10 cellular contexts compared by ENCODE assay signal in the genomic region with DNA sequence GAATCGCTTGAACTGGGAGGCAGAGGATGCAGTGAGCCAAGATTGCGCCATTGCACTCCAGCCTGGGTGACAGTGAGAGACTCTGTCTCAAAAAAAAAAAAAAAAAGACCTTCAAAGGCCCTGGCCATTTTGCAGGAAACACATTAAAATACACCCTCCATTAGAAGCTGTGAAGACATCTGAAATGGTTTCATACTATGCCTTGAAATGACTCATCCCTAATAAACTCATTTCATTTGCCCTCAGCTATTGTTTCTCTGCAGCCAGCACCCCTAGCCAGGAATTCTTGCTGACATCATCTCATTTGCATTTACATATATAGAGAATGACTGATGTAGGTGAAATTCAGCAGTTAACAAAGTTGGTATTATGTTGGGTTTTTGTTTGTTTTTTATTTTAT. TPM values are rescaled to one million over a fixed set of nuclear protein-coding genes. Genes with fewer than 3 reads are reported as not detected.
DNase-seq lines count a peak whose midpoint lies in the region; ATAC-seq, FAIRE-seq and TF ChIP-seq lines count a peak whose summit lies in the region.
"Had no signal": no experiment of that assay in that cellular context is flagged by ENCODE, and none has a peak within 500 bp of the region (broad histone marks: within the 10 kb centered on the region; RNA-seq: fewer than 3 reads in every experiment).

No MANE protein-coding gene starts in this region.

- H2BK120ac ChIP-seq in mesendoderm (ENCODE audit: low read depth, low read length), result no peak overlapping the region

- ATAC-seq in GM18867 (IDR thresholded peaks at IDR 0.05; ENCODE audit: unreplicated experiment), result no peak
- no peak for ATAC-seq in HG03097 (IDR thresholded peaks at IDR 0.05; ENCODE audit: low FRiP score, unreplicated experiment)

- H3K4me3 ChIP-seq in GM12865 (ENCODE audit: low read depth, low read length) (no peak overlapping the region), HUES6 (ENCODE audit: low read depth, low read length) (no peak overlapping the region), astrocyte (ENCODE audit: insufficient read depth, low read depth, low read length) (no peak overlapping the region), mesendoderm (ENCODE audit: low read length) (no peak overlapping the region)

- H3K23ac ChIP-seq in mesendoderm (ENCODE audit: low read length), result no peak overlapping the region

- H4K8ac ChIP-seq in mesendoderm (ENCODE audit: low read depth, low read length), result no peak overlapping the region

- no peak overlapping the region for H3K18ac ChIP-seq in mesendoderm (ENCODE audit: low read length)

- H3K27me3 ChIP-seq in HUES6 (ENCODE audit: control insufficient read depth, insufficient read depth, low read length) (no peaks in the 10 kb centered on the region), astrocyte (ENCODE audit: insufficient read depth, low read length) (no peaks in the 10 kb centered on the region), mesendoderm (ENCODE audit: insufficient read depth, low read length, poor library complexity) (no peaks in the 10 kb centered on the region)

- H3K9me3 Mint-ChIP-seq in astrocyte (ENCODE audit: unreplicated experiment), result no peaks in the 10 kb centered on the region

- no peak overlapping the region for H2BK5ac ChIP-seq in mesendoderm (ENCODE audit: low read length)

- H3K79me2 ChIP-seq in astrocyte (ENCODE audit: insufficient read depth, low read length) (no peaks in the 10 kb centered on the region), mesendoderm (ENCODE audit: control insufficient read depth, insufficient read depth, low read length) (no peaks in the 10 kb centered on the region)

- H2AK5ac ChIP-seq in mesendoderm (ENCODE audit: low read length), result no peak overlapping the region

- peak overlapping the region; percentile 84 for H3K27ac Mint-ChIP-seq in astrocyte (ENCODE audit: unreplicated experiment)

- no peak overlapping the region for H3K4me3 Mint-ChIP-seq in astrocyte (ENCODE audit: unreplicated experiment)

- H3K36me3 ChIP-seq in HUES6 (ENCODE audit: control insufficient read depth, insufficient read depth, low read length) (peaks cover 27% of the 10 kb centered on the region), astrocyte (ENCODE audit: insufficient read depth, low read length) (no peaks in the 10 kb centered on the region), mesendoderm (ENCODE audit: control insufficient read depth, insufficient read depth, low read length) (no peaks in the 10 kb centered on the region)

- no CpG with 5 or more reads among the region's 2 CpGs for WGBS in mesendoderm (ENCODE audit: extremely low coverage, insufficient coverage, low lambda C conversion rate)

- H3K27me3 Mint-ChIP-seq in astrocyte (ENCODE audit: low read depth, unreplicated experiment), result no peaks in the 10 kb centered on the region

- DNase-seq in GM12865 (ENCODE audit: low read depth) (peak; percentile 82), astrocyte (ENCODE audit: low read depth) (peak; percentile 95), mesendoderm (peak; percentile 92), HuH-7 (ENCODE audit: low spot score) (no peak), NCI-H2171 treated with DMSO at 0.1 percent for 48 hours (lab: John Stamatoyannopoulos, UW) (no peak)
- DNase-seq: activated effector memory CD4-positive, alpha-beta T cell treated with anti-CD3 and anti-CD28 coated beads, Interleukin-2, amount 50 U/mL, for 16 hours; stimulated activated CD4-positive, alpha-beta T cell treated with anti-CD3 and anti-CD28 coated beads, Interleukin-2, amount 100 ng/mL, for 48 hours had no signal

- H3K56ac ChIP-seq in mesendoderm (ENCODE audit: low read length), result no peak overlapping the region

- peaks cover 5% of the 10 kb centered on the region for H3K36me3 Mint-ChIP-seq in astrocyte (ENCODE audit: low read depth, unreplicated experiment)

- no peak overlapping the region for H2AFZ ChIP-seq in astrocyte (ENCODE audit: low read depth, low read length)

- no peaks in the 10 kb centered on the region for H4K20me1 ChIP-seq in astrocyte (ENCODE audit: insufficient read depth, low read length)

- H3K79me1 ChIP-seq in mesendoderm (ENCODE audit: low read length), result no peaks in the 10 kb centered on the region

- H4K5ac ChIP-seq in mesendoderm (ENCODE audit: low read length), result no peak overlapping the region

- peaks cover 5% of the 10 kb centered on the region for H3K4me1 Mint-ChIP-seq in astrocyte (ENCODE audit: low read depth, unreplicated experiment)

- H3K4me2 ChIP-seq in astrocyte (ENCODE audit: low read length) (peak overlapping the region; percentile 63), mesendoderm (ENCODE audit: low read length) (no peak overlapping the region)

- peak overlapping the region; percentile 55; the same call in 1 of the 2 replicates for H3K27ac ChIP-seq in HUES6 (ENCODE audit: low read depth, low read length)
- H3K27ac ChIP-seq in astrocyte (ENCODE audit: low read depth, low read length), result peak overlapping the region; percentile 90
- no peak overlapping the region for H3K27ac ChIP-seq in mesendoderm (ENCODE audit: low read depth, low read length)

- H3K4me1 ChIP-seq in HUES6 (ENCODE audit: control insufficient read depth, insufficient read depth, low read length) (peaks cover 12% of the 10 kb centered on the region), astrocyte (ENCODE audit: insufficient read depth, low read length) (peaks cover 10% of the 10 kb centered on the region), mesendoderm (ENCODE audit: control insufficient read depth, low read depth, low read length) (peaks cover 6% of the 10 kb centered on the region)

- no peak overlapping the region for H3K9ac ChIP-seq in HUES6 (ENCODE audit: low read length)
- no peak overlapping the region for H3K9ac ChIP-seq in astrocyte (ENCODE audit: low read length)
- H3K9ac ChIP-seq in mesendoderm (ENCODE audit: low read length), result no peak overlapping the region

- H3K9me3 ChIP-seq in HUES6 (ENCODE audit: control insufficient read depth, insufficient read depth, low read depth, low read length), result no peaks in the 10 kb centered on the region
- H3K9me3 ChIP-seq in astrocyte (ENCODE audit: insufficient read depth, low read depth, low read length), result no peaks in the 10 kb centered on the region

- peak; percentile 96 for FAIRE-seq in astrocyte (lab: Jason Lieb, UNC)

- no peak overlapping the region for H2BK15ac ChIP-seq in mesendoderm (replicated peaks; ENCODE audit: low read depth)

- no peak overlapping the region for H3K4ac ChIP-seq in mesendoderm (ENCODE audit: low read depth, low read length)

- TF ChIP-seq CTCF in GM12865 (IDR thresholded peaks at IDR 0.05; ENCODE audit: insufficient read depth, low read depth, low read length, missing control alignments) (no peak), astrocyte (IDR thresholded peaks at IDR 0.05; ENCODE audit: insufficient read depth, low read depth, low read length) (no peak)

RNA-seq across cellular contexts. Expression of a gene that starts 8.7 kb away (rescaled TPM):
- 24.6 and 27.8 TPM in 2 replicates for total RNA-seq in astrocyte
- polyA plus RNA-seq in mesendoderm (2013, experiment 1 of 2), result 5.3 TPM
- polyA plus RNA-seq in mesendoderm (2013, experiment 2 of 2), result 5.6 TPM

RNA-seq across cellular contexts. Expression of a gene that starts 28.5 kb away (rescaled TPM):
- 0.14 and 0.30 TPM in 2 replicates for total RNA-seq in astrocyte
- 0.14 TPM for polyA plus RNA-seq in mesendoderm (2013, experiment 1 of 2)
- polyA plus RNA-seq in mesendoderm (2013, experiment 2 of 2), result 0.10 TPM

RNA-seq across cellular contexts. Expression of a gene that starts 37.6 kb away (rescaled TPM):
- 4.4 and 4.6 TPM in 2 replicates for total RNA-seq in astrocyte
- polyA plus RNA-seq in mesendoderm (2013, experiment 1 of 2), result 0.07 TPM
- polyA plus RNA-seq in mesendoderm (2013, experiment 2 of 2), result 0.10 TPM

RNA-seq across cellular contexts. Expression of a gene that starts 45.9 kb away (rescaled TPM):
- total RNA-seq in astrocyte, result 12.4 and 12.8 TPM in 2 replicates
- polyA plus RNA-seq in mesendoderm (2013, experiment 1 of 2), result 7.5 TPM
- polyA plus RNA-seq in mesendoderm (2013, experiment 2 of 2), result 7.5 TPM

Comparison
In these comparisons a context has a peak if more than half of its experiments do, and no peak if none do; other contexts are left out.
1. DNase-seq: peak in GM12865 (single experiment), astrocyte (single experiment) and mesendoderm (single experiment); none in HuH-7 (single experiment) and NCI-H2171 treated with DMSO at 0.1 percent for 48 hours (single experiment).